2 cellular contexts compared by ENCODE assay signal in genomic region chr13:33191425-33192221, GRCh38.
TF ChIP-seq lines count a peak whose summit lies in the region.

No MANE protein-coding gene starts in this region.

TF ChIP-seq in IMR-90, 13 proteins besides CTCF, POLR2A, EP300 and RAD21 (continued from another document):
- TF ChIP-seq USF2 (IDR thresholded peaks at IDR 0.05; ENCODE audit: low read depth, low read length) = no peak
- TF ChIP-seq ELK1 (IDR thresholded peaks at IDR 0.05; ENCODE audit: borderline replicate concordance, low read depth, low read length) = no peak
TF ChIP-seq in IMR-90: peak in this region for 1.

TF ChIP-seq in GM12878, 131 proteins besides CTCF, POLR2A, EP300 and RAD21 (continued from another document):
- no peak for TF ChIP-seq IRF3 (IDR thresholded peaks at IDR 0.05)
- no peak for TF ChIP-seq ETV6 (conservative IDR thresholded peaks at IDR 0.05 in 1 of 2, IDR thresholded peaks at IDR 0.05 in 1 of 2; ENCODE audit: borderline replicate concordance in 1 of 2, low read depth in 1 of 2)
- TF ChIP-seq PBX3 (IDR thresholded peaks at IDR 0.05; ENCODE audit: insufficient replicate concordance, low read depth, low read length) = no peak
- no peak for TF ChIP-seq MTA2 (IDR thresholded peaks at IDR 0.05; ENCODE audit: low read depth)
- no peak for TF ChIP-seq PRDM15 (CRISPR knock-in tag; IDR thresholded peaks at IDR 0.05)
- TF ChIP-seq CHD2 (IDR thresholded peaks at IDR 0.05; ENCODE audit: borderline replicate concordance, low read depth, low read length) = no peak
- no peak for TF ChIP-seq JUNB (IDR thresholded peaks at IDR 0.05)
- no peak for TF ChIP-seq ZZZ3 (IDR thresholded peaks at IDR 0.05; ENCODE audit: control insufficient read depth, insufficient read length, low read depth)
- TF ChIP-seq POLR2AphosphoS5 (IDR thresholded peaks at IDR 0.05; ENCODE audit: low read length) = no peak
- no peak for TF ChIP-seq ATF7 (IDR thresholded peaks at IDR 0.05; ENCODE audit: low read depth)
- TF ChIP-seq BCLAF1 (IDR thresholded peaks at IDR 0.05) = no peak
- TF ChIP-seq CREM (IDR thresholded peaks at IDR 0.05; ENCODE audit: low read depth) = no peak
- no peak for TF ChIP-seq ZBTB11 (CRISPR knock-in tag; IDR thresholded peaks at IDR 0.05)
- no peak for TF ChIP-seq ZNF207 (IDR thresholded peaks at IDR 0.05; ENCODE audit: borderline replicate concordance)
- TF ChIP-seq HSF1 (IDR thresholded peaks at IDR 0.05; ENCODE audit: low read depth, low read length) = no peak
- TF ChIP-seq SUZ12 (IDR thresholded peaks at IDR 0.05; ENCODE audit: unreplicated experiment) = no peak
